Comparison of ENCODE assay signal across 14 cellular contexts in the genomic region with DNA sequence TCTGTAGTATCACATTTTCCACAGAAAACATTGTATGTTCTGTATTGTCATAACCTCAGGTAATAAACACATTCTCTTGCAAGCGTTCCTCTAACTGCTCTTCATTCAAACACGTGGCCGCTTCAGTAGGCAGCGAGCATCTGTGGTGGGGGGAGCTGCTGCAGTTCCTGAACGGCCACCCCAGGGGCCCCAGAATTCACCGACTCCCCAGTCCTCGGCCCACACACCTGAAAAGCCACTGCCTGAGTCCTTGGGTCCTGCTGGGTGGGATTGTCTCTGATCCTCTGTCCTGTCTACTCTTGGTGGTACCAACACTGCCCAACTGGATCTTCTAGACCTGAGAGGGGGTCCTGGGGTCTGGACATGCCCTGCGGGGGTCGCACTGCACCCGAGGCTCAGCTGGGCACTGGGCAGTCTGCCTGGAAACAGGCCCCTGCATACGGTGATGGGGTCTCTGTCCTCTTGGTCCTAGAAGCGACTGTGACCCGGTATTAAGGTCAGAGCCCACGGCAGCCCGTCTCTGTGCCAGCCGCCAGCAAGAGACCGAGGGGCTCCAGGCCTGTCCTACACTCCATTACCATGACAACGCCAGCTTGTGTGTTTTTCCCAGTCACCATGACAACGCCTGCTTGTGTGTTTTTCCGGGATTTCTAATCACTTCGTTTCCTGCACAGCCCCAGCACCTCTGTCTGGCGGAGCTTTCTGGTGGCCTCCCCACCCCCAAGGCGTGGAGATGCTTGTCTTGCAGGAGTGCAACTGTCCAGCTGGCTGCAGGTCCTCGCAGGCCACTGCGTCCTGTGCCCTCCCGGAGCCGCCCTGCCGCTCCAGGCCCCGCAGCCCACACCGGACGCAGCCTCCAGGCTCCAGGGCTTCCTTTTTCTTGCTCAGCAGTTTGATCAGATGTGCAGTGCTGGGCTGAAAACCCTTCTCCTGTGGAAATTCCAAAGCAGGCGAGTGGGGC. TPM values are rescaled to one million over a fixed set of nuclear protein-coding genes. Genes with fewer than 3 reads are reported as not detected.
DNase-seq lines count a peak whose midpoint lies in the region; ATAC-seq and TF ChIP-seq lines count a peak whose summit lies in the region.
"Had no signal": no experiment of that assay in that cellular context is flagged by ENCODE, and none has a peak within 500 bp of the region (broad histone marks: within the 10 kb centered on the region; RNA-seq: fewer than 3 reads in every experiment).

No MANE protein-coding gene starts in this region.

- WGBS in heart left ventricle, 4 donors: 52 to 69% (median 61%) methylated on average over 22 to 32 of the region's 32 CpGs

- peak; percentile 15 to 84 (median 62) for ATAC-seq in heart left ventricle
- ATAC-seq: stimulated activated naive CD8-positive, alpha-beta T cell treated with anti-CD3 and anti-CD28 coated beads, Interleukin-15, amount 100 ng/mL, for 72 hours had no signal

- TF ChIP-seq CTCF in heart left ventricle (IDR thresholded peaks at IDR 0.05) (no peak), osteocyte (IDR thresholded peaks at IDR 0.05) (no peak)

- H3K9me3 ChIP-seq in heart left ventricle: no peaks in the 10 kb centered on the region
- H3K9me3 ChIP-seq: BLaER1 treated with 17β-estradiol and CSF1 and Interleukin-3, amounts not matched to agents 10 nM and 100 nM had no signal

- H3K27me3 Mint-ChIP-seq in activated T-helper 1 cell treated with anti-CD3 and anti-CD28 coated beads, Interleukin-12 subunit alpha, Interleukin-12 subunit beta, Interleukin-2, Interleukin-4 antibody, amounts not matched to agents 30 ng/mL and 10 ng/mL and 1 ng/mL, durations not matched to agents 14 hours and 24 hours and 36 hours (ENCODE audit: insufficient read depth): no peaks in the 10 kb centered on the region
- no peaks in the 10 kb centered on the region for H3K27me3 Mint-ChIP-seq in osteocyte (ENCODE audit: unreplicated experiment)
- H3K27me3 Mint-ChIP-seq: stimulated activated naive CD8-positive, alpha-beta T cell treated with anti-CD3 and anti-CD28 coated beads, Interleukin-15, amount 100 ng/mL, for 72 hours had no signal

- H3K4me1 ChIP-seq in heart left ventricle: peaks cover 0 to 30% (median 23%) of the 10 kb centered on the region in 12 donors

- intact Hi-C loops in activated T-helper 1 cell treated with anti-CD3 and anti-CD28 coated beads, Interleukin-12 subunit alpha, Interleukin-12 subunit beta, Interleukin-2, Interleukin-4 antibody, amounts not matched to agents 30 ng/mL and 10 ng/mL and 1 ng/mL, durations not matched to agents 14 hours and 24 hours and 36 hours (cut with micrococcal nuclease): no loop called here
- intact Hi-C loops in heart left ventricle (cut with DNase I): loop anchor here in 1 of 10 donors (5.0 kb wide), 1 partner anchor 66 kb away; no protein-coding TSS in a partner anchor

- H3K36me3 Mint-ChIP-seq in activated T-helper 1 cell treated with anti-CD3 and anti-CD28 coated beads, Interleukin-12 subunit alpha, Interleukin-12 subunit beta, Interleukin-2, Interleukin-4 antibody, amounts not matched to agents 30 ng/mL and 10 ng/mL and 1 ng/mL, durations not matched to agents 14 hours and 24 hours and 36 hours (ENCODE audit: low read depth): peaks cover 31% of the 10 kb centered on the region
- H3K36me3 Mint-ChIP-seq in osteocyte (ENCODE audit: unreplicated experiment): peaks cover 37% of the 10 kb centered on the region

- no peak overlapping the region for H3K4me3 ChIP-seq in heart left ventricle
- H3K4me3 ChIP-seq: BLaER1 treated with 17β-estradiol and CSF1 and Interleukin-3, amounts not matched to agents 10 nM and 100 nM had no signal

- H3K27me3 ChIP-seq in heart left ventricle: no peaks in the 10 kb centered on the region
- H3K27me3 ChIP-seq: BLaER1 treated with 17β-estradiol and CSF1 and Interleukin-3, amounts not matched to agents 10 nM and 100 nM had no signal

- peak overlapping the region in 11 of 12 donors; percentile 9 to 78 (median 50) for H3K27ac ChIP-seq in heart left ventricle

- peak; percentile 73 for DNase-seq in Ammon's horn (ENCODE audit: low spot score)
- DNase-seq in activated T-helper 1 cell treated with anti-CD3 and anti-CD28 coated beads, Interleukin-12 subunit alpha, Interleukin-12 subunit beta, Interleukin-2, Interleukin-4 antibody, amounts not matched to agents 30 ng/mL and 10 ng/mL and 1 ng/mL, durations not matched to agents 14 hours and 24 hours and 36 hours (ENCODE audit: low spot score): no peak
- DNase-seq in heart left ventricle: peak; percentile 57 to 71 (median 64)
- no peak for DNase-seq in osteocyte (ENCODE audit: extremely low spot score, unreplicated experiment)
- DNase-seq in activated CD4-positive, alpha-beta T cell treated with anti-CD3 and anti-CD28 coated beads for 48 hours: no peak
- no peak for DNase-seq in islet precursor cell
- no peak for DNase-seq in iPS-NIHi7 (ENCODE audit: extremely low spot score)
- DNase-seq in stimulated activated CD8-positive, alpha-beta memory T cell treated with anti-CD3 and anti-CD28 coated beads, Interleukin-4, amount 100 ng/mL, for 48 hours: no peak
- DNase-seq: Kasumi-1; NCI-H526 treated with DMSO at 0.1 percent for 48 hours; stimulated activated CD4-positive, alpha-beta T cell treated with anti-CD3 and anti-CD28 coated beads, Interleukin-12 subunit alpha, Interleukin-12 subunit beta, amount 100 ng/mL, for 4 hours; stimulated activated naive CD8-positive, alpha-beta T cell treated with anti-CD3 and anti-CD28 coated beads, Interleukin-15, amount 100 ng/mL, for 72 hours had no signal

- H3K9me3 Mint-ChIP-seq in activated T-helper 1 cell treated with anti-CD3 and anti-CD28 coated beads, Interleukin-12 subunit alpha, Interleukin-12 subunit beta, Interleukin-2, Interleukin-4 antibody, amounts not matched to agents 30 ng/mL and 10 ng/mL and 1 ng/mL, durations not matched to agents 14 hours and 24 hours and 36 hours: no peaks in the 10 kb centered on the region
- H3K9me3 Mint-ChIP-seq in osteocyte (ENCODE audit: unreplicated experiment): no peaks in the 10 kb centered on the region
- H3K9me3 Mint-ChIP-seq: stimulated activated naive CD8-positive, alpha-beta T cell treated with anti-CD3 and anti-CD28 coated beads, Interleukin-15, amount 100 ng/mL, for 72 hours; T-helper 1 cell treated with Interleukin-12 subunit alpha and Interleukin-12 subunit beta and Interleukin-4 antibody, amounts not matched to agents 30 μg/mL and 1 μg/mL, for 36 hours had no signal

- H3K4me3 Mint-ChIP-seq in activated T-helper 1 cell treated with anti-CD3 and anti-CD28 coated beads, Interleukin-12 subunit alpha, Interleukin-12 subunit beta, Interleukin-2, Interleukin-4 antibody, amounts not matched to agents 30 ng/mL and 10 ng/mL and 1 ng/mL, durations not matched to agents 14 hours and 24 hours and 36 hours: no peak overlapping the region
- no peak overlapping the region for H3K4me3 Mint-ChIP-seq in osteocyte (ENCODE audit: unreplicated experiment)
- H3K4me3 Mint-ChIP-seq: stimulated activated naive CD8-positive, alpha-beta T cell treated with anti-CD3 and anti-CD28 coated beads, Interleukin-15, amount 100 ng/mL, for 72 hours; T-helper 1 cell treated with Interleukin-12 subunit alpha and Interleukin-12 subunit beta and Interleukin-4 antibody, amounts not matched to agents 30 μg/mL and 1 μg/mL, for 36 hours had no signal

- no peak for TF ChIP-seq POLR2A in heart left ventricle (IDR thresholded peaks at IDR 0.05)

- H3K4me1 Mint-ChIP-seq in activated T-helper 1 cell treated with anti-CD3 and anti-CD28 coated beads, Interleukin-12 subunit alpha, Interleukin-12 subunit beta, Interleukin-2, Interleukin-4 antibody, amounts not matched to agents 30 ng/mL and 10 ng/mL and 1 ng/mL, durations not matched to agents 14 hours and 24 hours and 36 hours (ENCODE audit: low read depth): no peaks in the 10 kb centered on the region
- H3K4me1 Mint-ChIP-seq in osteocyte (ENCODE audit: unreplicated experiment): peaks cover 30% of the 10 kb centered on the region

- peaks cover 0 to 94% (median 59%) of the 10 kb centered on the region in 9 donors for H3K36me3 ChIP-seq in heart left ventricle

- H3K27ac Mint-ChIP-seq in activated T-helper 1 cell treated with anti-CD3 and anti-CD28 coated beads, Interleukin-12 subunit alpha, Interleukin-12 subunit beta, Interleukin-2, Interleukin-4 antibody, amounts not matched to agents 30 ng/mL and 10 ng/mL and 1 ng/mL, durations not matched to agents 14 hours and 24 hours and 36 hours: peak overlapping the region; percentile 40
- H3K27ac Mint-ChIP-seq in osteocyte (ENCODE audit: unreplicated experiment): peak overlapping the region; percentile 85
- H3K27ac Mint-ChIP-seq: T-helper 1 cell treated with Interleukin-12 subunit alpha and Interleukin-12 subunit beta and Interleukin-4 antibody, amounts not matched to agents 30 μg/mL and 1 μg/mL, for 36 hours had no signal

RNA-seq across cellular contexts. Expression of gene CTBP1, which starts 16.0 kb away (rescaled TPM):
- 203 and 206 TPM in 2 replicates for total RNA-seq in activated T-helper 1 cell treated with anti-CD3 and anti-CD28 coated beads, Interleukin-12 subunit alpha, Interleukin-12 subunit beta, Interleukin-2, Interleukin-4 antibody, amounts not matched to agents 30 ng/mL and 10 ng/mL and 1 ng/mL, durations not matched to agents 14 hours and 24 hours and 36 hours
- total RNA-seq in heart left ventricle (100 to 1,000 TPM; 105 to 165 (median 128) TPM), osteocyte (172 and 176 TPM in 2 replicates)
- 100 to 1,000 TPM in 1 of 2 donors, 10 to 100 TPM in 1; 92.0 to 148 TPM for polyA plus RNA-seq in heart left ventricle

RNA-seq across cellular contexts. Expression of gene MAEA, which starts 56.8 kb away (rescaled TPM):
- 67.1 and 68.1 TPM in 2 replicates for total RNA-seq in activated T-helper 1 cell treated with anti-CD3 and anti-CD28 coated beads, Interleukin-12 subunit alpha, Interleukin-12 subunit beta, Interleukin-2, Interleukin-4 antibody, amounts not matched to agents 30 ng/mL and 10 ng/mL and 1 ng/mL, durations not matched to agents 14 hours and 24 hours and 36 hours
- total RNA-seq in heart left ventricle (10 to 100 TPM; 41.5 to 57.2 (median 45.1) TPM), osteocyte (62.5 and 62.9 TPM in 2 replicates)
- polyA plus RNA-seq in heart left ventricle: 10 to 100 TPM; 38.1 to 56.9 TPM

Comparison
In these comparisons a context has a peak if more than half of its experiments do, and no peak if none do; other contexts are left out.
1. DNase-seq: peak in Ammon's horn (single experiment) and heart left ventricle (5 of 5); none in activated T-helper 1 cell treated with anti-CD3 and anti-CD28 coated beads, Interleukin-12 subunit alpha, Interleukin-12 subunit beta, Interleukin-2, Interleukin-4 antibody, amounts not matched to agents 30 ng/mL and 10 ng/mL and 1 ng/mL, durations not matched to agents 14 hours and 24 hours and 36 hours (single experiment), osteocyte (single experiment), activated CD4-positive, alpha-beta T cell treated with anti-CD3 and anti-CD28 coated beads for 48 hours (single experiment), islet precursor cell (single experiment), iPS-NIHi7 (single experiment) and stimulated activated CD8-positive, alpha-beta memory T cell treated with anti-CD3 and anti-CD28 coated beads, Interleukin-4, amount 100 ng/mL, for 48 hours (single experiment).